14 cellular contexts compared by ENCODE assay signal in genomic region chr12:16012086-16012485, GRCh38.
A peak's percentile ranks its signal among the peaks of the same experiment; 100 is the strongest.
DNase-seq lines count a peak whose midpoint lies in the region; ATAC-seq, FAIRE-seq and TF ChIP-seq lines count a peak whose summit lies in the region.
"Had no signal": no experiment of that assay in that cellular context is flagged by ENCODE, and none has a peak within 500 bp of the region (broad histone marks: within the 10 kb centered on the region; RNA-seq: fewer than 3 reads in every experiment).

No MANE protein-coding gene starts in this region.

- peaks cover 11% of the 10 kb centered on the region for H3K4me1 ChIP-seq in psoas muscle

- no peaks in the 10 kb centered on the region for H3K4me1 Mint-ChIP-seq in Calu3 (ENCODE audit: low read depth, unreplicated experiment)

- TF ChIP-seq POLR2A in GM12892 (IDR thresholded peaks at IDR 0.05; ENCODE audit: low read depth, low read length), result no peak

- H3K27ac ChIP-seq in psoas muscle, result no peak overlapping the region

- H3K36me3 Mint-ChIP-seq in Calu3 (ENCODE audit: insufficient read depth, unreplicated experiment), result no peaks in the 10 kb centered on the region

- BruUV-seq in Calu3 (replicated peaks; lab: Mats Ljungman, UMichigan), result no TSS peak

- H3K4me3 ChIP-seq in psoas muscle (no peak overlapping the region), H7 (ENCODE audit: insufficient read depth, low read depth, low read length) (no peak overlapping the region)

- H3K27me3 ChIP-seq in psoas muscle (ENCODE audit: insufficient read depth in 3 of 3, low read length in 2 of 3) (no peaks in the 10 kb centered on the region), H7 (ENCODE audit: control insufficient read depth, insufficient read depth, low read length) (no peaks in the 10 kb centered on the region)

- peaks cover 7% of the 10 kb centered on the region for H3K9me3 Mint-ChIP-seq in Calu3 (ENCODE audit: low read depth, unreplicated experiment)

- ATAC-seq in left cardiac atrium (peak; percentile 91 to 97), psoas muscle (peak; percentile 22 to 73 (median 50)), HG02588 (IDR thresholded peaks at IDR 0.05; ENCODE audit: unreplicated experiment) (no peak)

- intact Hi-C loops in left cardiac atrium (cut with DNase I) (no loop called here), psoas muscle (cut with DNase I) (no loop called here), Calu3 (cut with micrococcal nuclease; ENCODE audit: unreplicated experiment) (no loop called here)

- peak; percentile 54 for FAIRE-seq in GM12892 (lab: Jason Lieb, UNC)

- no peaks in the 10 kb centered on the region for H3K36me3 ChIP-seq in psoas muscle (ENCODE audit: insufficient read depth in 1 of 2, low read depth in 1 of 2)
- no peaks in the 10 kb centered on the region for H3K36me3 ChIP-seq in H7 (replicated peaks; ENCODE audit: control insufficient read depth, insufficient read depth, low read length)

- CTCF ChIA-PET in Calu3 (lab: Charles Lee), result no interaction called here

- no peak overlapping the region for H3K27ac Mint-ChIP-seq in Calu3 (ENCODE audit: unreplicated experiment)
- H3K27ac Mint-ChIP-seq: T-helper 1 cell treated with Interleukin-12 subunit alpha and Interleukin-12 subunit beta and Interleukin-4 antibody, amounts not matched to agents 30 μg/mL and 1 μg/mL, for 36 hours had no signal

- H3K9me3 ChIP-seq in psoas muscle, result no peaks in the 10 kb centered on the region

- no peak overlapping the region for H3K4me3 Mint-ChIP-seq in Calu3 (ENCODE audit: low read depth, unreplicated experiment)
- H3K4me3 Mint-ChIP-seq: CD4-positive, CD25-positive, alpha-beta regulatory T cell; T-helper 1 cell treated with Interleukin-12 subunit alpha and Interleukin-12 subunit beta and Interleukin-4 antibody, amounts not matched to agents 30 μg/mL and 1 μg/mL, for 36 hours had no signal

- TF ChIP-seq CTCF in psoas muscle (IDR thresholded peaks at IDR 0.05), result no peak
- no peak for TF ChIP-seq CTCF in Calu3 (IDR thresholded peaks at IDR 0.05; ENCODE audit: unreplicated experiment)

- DNase-seq in GM12892 (ENCODE audit: insufficient read length), result no peak
- peak; percentile 75 for DNase-seq in astrocyte of the hippocampus (ENCODE audit: low read depth, low spot score)
- DNase-seq in left cardiac atrium, result peak; percentile 59
- DNase-seq in psoas muscle, result peak; percentile 30 to 71
- no peak for DNase-seq in H7
- no peak for DNase-seq in Calu3
- DNase-seq in ureter (ENCODE audit: low spot score), result no peak
- DNase-seq: amniotic stem cell; CD4-positive, CD25-positive, alpha-beta regulatory T cell; mammary epithelial cell; NCI-H1105 treated with DMSO at 0.1 percent for 48 hours; stimulated activated CD4-positive, alpha-beta T cell treated with anti-CD3 and anti-CD28 coated beads, Interleukin-12 subunit alpha, Interleukin-12 subunit beta, amount 100 ng/mL, for 4 hours had no signal

- H3K27me3 Mint-ChIP-seq in Calu3 (ENCODE audit: unreplicated experiment), result no peaks in the 10 kb centered on the region
- H3K27me3 Mint-ChIP-seq: CD4-positive, CD25-positive, alpha-beta regulatory T cell had no signal

Comparison
In these comparisons a context has a peak if more than half of its experiments do, and no peak if none do; other contexts are left out.
1. DNase-seq: peak in astrocyte of the hippocampus (single experiment), left cardiac atrium (single experiment) and psoas muscle (2 of 2); none in GM12892 (single experiment), H7 (single experiment), Calu3 (single experiment) and ureter (single experiment).